Comparison of ENCODE assay signal across 8 cellular contexts in the genomic region with DNA sequence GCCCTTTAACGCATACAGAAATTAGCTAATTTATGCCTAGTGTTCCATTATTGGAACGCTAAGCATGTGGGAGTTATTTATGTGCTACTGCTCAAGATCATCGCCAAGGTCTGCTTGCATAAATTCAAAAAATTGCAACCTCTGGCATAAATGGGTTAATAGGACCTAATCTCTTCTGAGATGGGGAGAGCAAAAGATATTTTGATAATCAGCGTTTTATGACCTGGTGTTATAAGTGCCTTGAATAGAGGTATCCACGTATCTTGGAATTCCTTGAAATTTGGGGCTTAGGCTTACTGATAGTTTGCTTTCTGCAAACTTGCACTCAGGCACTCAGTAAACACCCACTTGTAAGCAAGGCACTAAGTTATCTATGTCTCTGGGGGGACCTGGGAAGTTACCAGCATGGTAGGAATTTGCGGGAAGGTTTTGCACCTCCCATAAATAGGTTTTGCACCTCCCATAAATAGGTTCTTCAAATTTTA. TPM values are rescaled to one million over a fixed set of nuclear protein-coding genes. Genes with fewer than 3 reads are reported as not detected.
DNase-seq lines count a peak whose midpoint lies in the region; ATAC-seq, FAIRE-seq and TF ChIP-seq lines count a peak whose summit lies in the region.

No MANE protein-coding gene starts in this region.

- H2BK12ac ChIP-seq in H1 (ENCODE audit: low read depth, low read length), result no peak overlapping the region

- TF ChIP-seq RAD21 in H1 (IDR thresholded peaks at IDR 0.05 in 1 of 2, conservative IDR thresholded peaks at IDR 0.05 in 1 of 2; ENCODE audit: low read depth in 2 of 2, low read length in 2 of 2), result no peak

- H2AK5ac ChIP-seq in H1 (ENCODE audit: low read depth, low read length), result no peak overlapping the region

- H3K27me3 ChIP-seq in DND-41 (ENCODE audit: insufficient read depth, low read length, poor library complexity) (no peaks in the 10 kb centered on the region), NT2/D1 (ENCODE audit: insufficient read depth, insufficient read length) (no peaks in the 10 kb centered on the region), H1 (replicated peaks in 1 of 4; ENCODE audit: control insufficient read depth in 3 of 4, extremely low read depth in 1 of 4, insufficient read depth in 3 of 4, low read length in 3 of 4) (no peaks in the 10 kb centered on the region), osteoblast (ENCODE audit: insufficient read depth, low read length) (no peaks in the 10 kb centered on the region)

- H3K9me3 ChIP-seq in DND-41 (ENCODE audit: insufficient read depth, low read length, severe bottlenecking) (no peaks in the 10 kb centered on the region), NT2/D1 (ENCODE audit: insufficient read depth, low read length) (no peaks in the 10 kb centered on the region), H1 (ENCODE audit: insufficient read depth in 2 of 2, low read depth in 1 of 2, low read length in 1 of 2) (no peaks in the 10 kb centered on the region), osteoblast (ENCODE audit: low read depth, low read length) (no peaks in the 10 kb centered on the region)

- H2AFZ ChIP-seq in DND-41 (ENCODE audit: low read depth, low read length) (no peak overlapping the region), H1 (ENCODE audit: low read length) (no peak overlapping the region), osteoblast (ENCODE audit: low read length) (no peak overlapping the region)

- no peak for TF ChIP-seq CTCF in DND-41 (IDR thresholded peaks at IDR 0.05; ENCODE audit: borderline replicate concordance, extremely low read depth, low read length, poor library complexity, severe bottlenecking)
- no peak for TF ChIP-seq CTCF in H1 (IDR thresholded peaks at IDR 0.05; ENCODE audit: control extremely low read depth in 1 of 3, insufficient read depth in 1 of 3, low read depth in 1 of 3, low read length in 3 of 3)
- no peak for TF ChIP-seq CTCF in osteoblast (IDR thresholded peaks at IDR 0.05; ENCODE audit: extremely low read depth, low read depth, low read length)

- H2BK5ac ChIP-seq in H1 (ENCODE audit: low read depth, low read length), result no peak overlapping the region

- ATAC-seq in DND-41 (ENCODE audit: insufficient read depth, low read depth) (no peak), GM21423 (IDR thresholded peaks at IDR 0.05; ENCODE audit: unreplicated experiment) (no peak)

- H4K5ac ChIP-seq in H1 (ENCODE audit: insufficient read length, low read depth, low read length), result no peak overlapping the region

- peaks cover 3% of the 10 kb centered on the region; the same call in 1 of the 2 replicates for H3K79me1 ChIP-seq in H1 (ENCODE audit: low read depth, low read length)

- no peak overlapping the region; the same call in 1 of the 2 replicates for H3K27ac ChIP-seq in DND-41 (ENCODE audit: low read length)
- no peak overlapping the region for H3K27ac ChIP-seq in H1 (ENCODE audit: low read depth, low read length)
- H3K27ac ChIP-seq in osteoblast (ENCODE audit: low read depth, low read length), result no peak overlapping the region

- 84% methylated on average over 6 of the region's 6 CpGs; no CpG with 5 or more reads in 1 of the 2 experiments for WGBS in H1 (ENCODE audit: extremely low coverage in 1 of 2, insufficient coverage in 1 of 2, insufficient read length in 1 of 2, insufficient replicate concordance in 2 of 2, low coverage in 1 of 2, low lambda C conversion rate in 2 of 2, missing lambda C conversion rate in 1 of 2), 2 experiments

- no peak for TF ChIP-seq POLR2A in H1 (IDR thresholded peaks at IDR 0.05; ENCODE audit: control extremely low read depth in 1 of 2, low read depth in 2 of 2, low read length in 2 of 2)

- no peak overlapping the region for H3K56ac ChIP-seq in H1 (replicated peaks; ENCODE audit: insufficient read length, low read depth, low read length)

- POLR2A ChIA-PET in H1 (lab: Charles Lee; ENCODE audit: partially characterized antibody), result interaction anchor here (1.1 kb wide), 1 partner anchor 59 kb away, joined by 5 read pairs; no protein-coding TSS in a partner anchor

- no peak overlapping the region for H2BK15ac ChIP-seq in H1 (ENCODE audit: low read length)

- H3K18ac ChIP-seq in H1 (ENCODE audit: extremely low read depth, low read length), result no peak overlapping the region

- H4K8ac ChIP-seq in H1 (ENCODE audit: extremely low read depth, insufficient read depth, low read length), result no peak overlapping the region

- H3K14ac ChIP-seq in H1 (ENCODE audit: insufficient read length), result no peak overlapping the region

- H3K4me1 ChIP-seq in DND-41 (ENCODE audit: insufficient read depth, low read length) (peaks cover 54% of the 10 kb centered on the region), NT2/D1 (ENCODE audit: insufficient read depth, insufficient read length) (no peaks in the 10 kb centered on the region), H1 (replicated peaks in 1 of 4; ENCODE audit: control insufficient read depth in 3 of 4, insufficient read depth in 4 of 4, low read length in 3 of 4) (peaks cover 3 to 12% (median 9%) of the 10 kb centered on the region in 4 experiments), osteoblast (ENCODE audit: insufficient read depth, low read length) (peaks cover 20% of the 10 kb centered on the region)

- no peak overlapping the region for H3K23ac ChIP-seq in H1 (ENCODE audit: insufficient read length)

- CTCF ChIA-PET in H1 (lab: Charles Lee; ENCODE audit: partially characterized antibody), result interaction anchor here (5.6 kb wide), 1 partner anchor 99 kb away, joined by 158 read pairs; no protein-coding TSS in a partner anchor

- no peak overlapping the region for H2BK20ac ChIP-seq in H1 (ENCODE audit: low read length)

- H3K4me2 ChIP-seq in DND-41 (ENCODE audit: insufficient read depth, low read length) (peak overlapping the region; percentile 71), H1 (ENCODE audit: insufficient read depth in 1 of 2, low read depth in 2 of 2, low read length in 2 of 2) (peak overlapping the region; percentile 53 to 68), osteoblast (ENCODE audit: insufficient read depth, low read length) (peak overlapping the region; percentile 82)

- no peak for TF ChIP-seq EP300 in H1 (IDR thresholded peaks at IDR 0.05; ENCODE audit: borderline replicate concordance in 1 of 2, low read depth in 2 of 2, low read length in 2 of 2)

- H4K20me1 ChIP-seq in DND-41 (ENCODE audit: insufficient read depth, low read length) (peaks cover 53% of the 10 kb centered on the region), H1 (replicated peaks in 1 of 2; ENCODE audit: control insufficient read depth in 1 of 2, insufficient read depth in 2 of 2, low read length in 2 of 2) (peaks cover 2 to 10% of the 10 kb centered on the region in 2 experiments), osteoblast (ENCODE audit: insufficient read depth, low read length) (peaks cover 27% of the 10 kb centered on the region)

- no peak overlapping the region for H2BK120ac ChIP-seq in H1 (replicated peaks; ENCODE audit: low read depth, low read length)

- no peak overlapping the region for H3K4ac ChIP-seq in H1 (replicated peaks; ENCODE audit: insufficient read length, low read depth, low read length)

- H3K23me2 ChIP-seq in H1 (ENCODE audit: low read depth, low read length), result no peaks in the 10 kb centered on the region; the same call in 1 of the 2 replicates

- peak overlapping the region; percentile 98 for H3K9ac ChIP-seq in DND-41 (ENCODE audit: low read depth, low read length)
- H3K9ac ChIP-seq in NT2/D1 (ENCODE audit: insufficient read length, low read depth), result peak overlapping the region; percentile 56
- no peak overlapping the region for H3K9ac ChIP-seq in H1 (replicated peaks in 1 of 4; ENCODE audit: extremely low read depth in 1 of 4, low read depth in 3 of 4, low read length in 3 of 4)

- no peak for FAIRE-seq in H1 (lab: Jason Lieb, UNC)

- H3K36me3 ChIP-seq in DND-41 (ENCODE audit: insufficient read depth, low read length) (peaks cover 42% of the 10 kb centered on the region), NT2/D1 (ENCODE audit: insufficient read depth, insufficient read length, low read length) (peaks cover 47% of the 10 kb centered on the region), H1 (ENCODE audit: control insufficient read depth in 2 of 4, insufficient read depth in 4 of 4, low read length in 3 of 4) (peaks cover 4 to 33% (median 19%) of the 10 kb centered on the region in 4 experiments; a peak in 7 of 8 replicates), osteoblast (ENCODE audit: insufficient read depth, low read length) (peaks cover 29% of the 10 kb centered on the region)

- no peak overlapping the region for H4K91ac ChIP-seq in H1 (replicated peaks; ENCODE audit: insufficient read length, low read length)

- peaks cover 67% of the 10 kb centered on the region for H3K79me2 ChIP-seq in DND-41 (ENCODE audit: insufficient read depth, low read length)
- peaks cover 11 to 51% of the 10 kb centered on the region in 2 experiments for H3K79me2 ChIP-seq in H1 (ENCODE audit: control insufficient read depth in 1 of 2, insufficient read depth in 2 of 2, low read length in 2 of 2)
- H3K79me2 ChIP-seq in osteoblast (ENCODE audit: insufficient read depth, low read length), result peaks cover 53% of the 10 kb centered on the region

- DNase-seq in DND-41, result no peak
- no peak for DNase-seq in NT2/D1 (ENCODE audit: low read depth, low spot score)
- DNase-seq in H1 (ENCODE audit: low read depth in 1 of 2, low spot score in 2 of 2), result no peak
- no peak for DNase-seq in osteoblast (ENCODE audit: insufficient read length, low spot score, missing footprints)
- DNase-seq in DMS79 (lab: John Stamatoyannopoulos, UW), result no peak
- DNase-seq in SW480 (ENCODE audit: low spot score), result no peak
- no peak for DNase-seq in SW 1271 (lab: John Stamatoyannopoulos, UW)

- H3K4me3 ChIP-seq in DND-41 (ENCODE audit: low read depth in 1 of 2, low read length in 2 of 2) (peak overlapping the region; percentile 72 to 99; a peak in 2 of 4 replicates), NT2/D1 (ENCODE audit: insufficient read length, low read depth) (peak overlapping the region; percentile 61), H1 (ENCODE audit: extremely low read depth in 1 of 4, insufficient read depth in 2 of 4, low read depth in 3 of 4, low read length in 4 of 4) (peak overlapping the region in 3 of 4 experiments; percentile 68 to 96 (median 92); a peak in 5 of 8 replicates), osteoblast (ENCODE audit: insufficient read depth, low read length) (peak overlapping the region; percentile 90)

TF ChIP-seq in H1, 55 proteins besides CTCF, POLR2A, EP300 and RAD21 (continues in another document):
- TF ChIP-seq BRCA1 (IDR thresholded peaks at IDR 0.05; ENCODE audit: low read depth, low read length) (no peak), TAF7 (optimal IDR thresholded peaks at IDR 0.05; ENCODE audit: borderline replicate concordance, low read depth, low read length) (no peak), CREB1 (IDR thresholded peaks at IDR 0.05) (no peak)

RNA-seq across cellular contexts. Expression of a gene that starts 1.8 kb away (rescaled TPM):
- 319 and 325 TPM in 2 replicates for total RNA-seq in H1 (2021; fragmentation: NEBNext Ultra II Directional; extraction: Animal tissue kit (Norgen Biotek cat#: 25700))
- polyA plus RNA-seq in H1 (2011; rRNA removed), result 47.8 and 83.9 TPM in 2 replicates
- polyA plus RNA-seq in H1 (2011; cell fraction: cytosol; rRNA removed), result 190 TPM
- polyA plus RNA-seq in H1 (2011; cell fraction: nucleus; rRNA removed), result 13.8 TPM
- polyA plus RNA-seq in H1 (2012, experiment 1 of 2), result 127 to 282 TPM (median 151 TPM) in 4 replicates
- polyA plus RNA-seq in H1 (2012, experiment 2 of 2), result 64.9 TPM
- 388 TPM for polyA plus RNA-seq in H1 (2013, experiment 1 of 2)
- polyA plus RNA-seq in H1 (2013, experiment 2 of 2), result 387 TPM
- 14.7 and 17.4 TPM in 2 replicates for polyA minus RNA-seq in H1 (2011; rRNA and poly(A)+ RNA removed)
- 32.8 TPM for polyA minus RNA-seq in H1 (2011; cell fraction: cytosol; rRNA and poly(A)+ RNA removed)
- 48.8 TPM for polyA minus RNA-seq in H1 (2011; cell fraction: nucleus; rRNA and poly(A)+ RNA removed)
- total RNA-seq in osteoblast, result 101 and 115 TPM in 2 replicates

Comparison
In these comparisons a context has a peak if more than half of its experiments do, and no peak if none do; other contexts are left out.
1. H3K9ac ChIP-seq: peak in DND-41 (single experiment) and NT2/D1 (single experiment); none in H1 (0 of 4).
2. Peak in every context shown above with its lines, with median percentiles within 50 percentile points of each other: H3K4me2 ChIP-seq and H3K4me3 ChIP-seq.